Comparison of ENCODE assay signal across 9 cellular contexts in the genomic region with DNA sequence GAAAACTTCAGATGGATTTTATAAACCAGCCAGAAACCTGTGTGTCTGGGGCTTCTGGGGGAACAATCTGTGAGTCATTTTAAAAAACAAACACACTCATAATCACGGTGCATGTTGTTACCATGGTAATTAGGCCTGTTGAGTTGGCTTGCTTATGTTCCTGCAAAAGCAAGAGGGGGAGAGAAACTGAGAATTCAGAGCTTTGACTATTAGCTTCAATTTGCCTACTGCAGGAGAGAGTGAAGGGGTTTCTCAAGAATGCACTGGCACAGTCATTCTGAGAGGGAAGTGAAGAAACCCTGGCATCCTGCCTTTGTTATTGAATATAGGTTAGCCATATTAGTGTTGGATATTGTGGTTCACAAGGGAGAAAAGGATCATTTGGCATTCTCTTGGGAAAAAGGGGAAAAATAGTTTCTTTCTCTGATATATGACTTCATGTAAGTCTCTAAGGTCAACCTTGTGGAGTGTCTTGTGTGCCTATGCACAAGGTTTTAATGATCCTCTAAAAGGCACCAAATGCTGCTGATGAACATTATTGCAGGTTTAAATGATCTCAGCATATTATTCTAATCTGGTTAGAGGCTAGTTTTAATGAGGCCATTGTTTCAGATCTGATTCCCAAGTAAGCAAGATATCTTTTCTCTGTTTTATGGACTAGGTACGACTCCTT. TPM values are rescaled to one million over a fixed set of nuclear protein-coding genes. Genes with fewer than 3 reads are reported as not detected.
DNase-seq lines count a peak whose midpoint lies in the region; ATAC-seq and TF ChIP-seq lines count a peak whose summit lies in the region.
"Had no signal": no experiment of that assay in that cellular context is flagged by ENCODE, and none has a peak within 500 bp of the region (broad histone marks: within the 10 kb centered on the region; RNA-seq: fewer than 3 reads in every experiment).

No MANE protein-coding gene starts in this region.

- no peaks in the 10 kb centered on the region for H3K36me3 ChIP-seq in left lung

- H3K27ac ChIP-seq in left lung: peak overlapping the region in 1 of 2 donors; percentile 71

- ATAC-seq in GM18499 (IDR thresholded peaks at IDR 0.05; ENCODE audit: insufficient read depth, unreplicated experiment) (peak; percentile 93), HG02840 (IDR thresholded peaks at IDR 0.05; ENCODE audit: low FRiP score, unreplicated experiment) (peak; percentile 90), left lung (peak; percentile 62)
- ATAC-seq: K562 had no signal

- TF ChIP-seq CTCF in AG10803 (conservative IDR thresholded peaks at IDR 0.05; ENCODE audit: low read length) (no peak), left lung (IDR thresholded peaks at IDR 0.05) (no peak)

- intact Hi-C loops in left lung (cut with DNase I): no loop called here

- H3K4me1 ChIP-seq in left lung: peaks cover 0 to 40% of the 10 kb centered on the region in 2 donors

- DNase-seq in AG10803 (ENCODE audit: low read depth) (peak; percentile 97), NCI-H146 treated with DMSO at 0.1 percent for 48 hours (lab: John Stamatoyannopoulos, UW; ENCODE audit: unreplicated experiment) (peak; percentile 74), amniotic stem cell (lab: John Stamatoyannopoulos, UW) (peak; percentile 72), left lung (no peak), activated gamma-delta T cell treated with Interleukin-2 at 50 U/mL for 16 hours (no peak)
- DNase-seq in activated effector memory CD4-positive, alpha-beta T cell treated with anti-CD3 and anti-CD28 coated beads, Interleukin-2, amount 50 U/mL, for 16 hours: no peak

- H3K9me3 ChIP-seq in left lung: no peaks in the 10 kb centered on the region

- H3K4me3 ChIP-seq in AG10803 (ENCODE audit: low read length) (no peak overlapping the region), left lung (no peak overlapping the region)
- H3K4me3 ChIP-seq: K562 had no signal

- no peaks in the 10 kb centered on the region for H3K27me3 ChIP-seq in left lung

RNA-seq across cellular contexts. Expression of gene GNG2, which starts 12.9 kb away (rescaled TPM):
- total RNA-seq in left lung: 10 to 100 TPM; 24.3 to 41.5 TPM

Comparison
In these comparisons a context has a peak if more than half of its experiments do, and no peak if none do; other contexts are left out.
1. DNase-seq: peak in AG10803 (single experiment), NCI-H146 treated with DMSO at 0.1 percent for 48 hours (single experiment) and amniotic stem cell (single experiment); none in left lung (0 of 2), activated effector memory CD4-positive, alpha-beta T cell treated with anti-CD3 and anti-CD28 coated beads, Interleukin-2, amount 50 U/mL, for 16 hours (single experiment) and activated gamma-delta T cell treated with Interleukin-2 at 50 U/mL for 16 hours (single experiment).
2. Peak in every context shown above with its lines, with median percentiles within 50 percentile points of each other: ATAC-seq.